In the genomic region with DNA sequence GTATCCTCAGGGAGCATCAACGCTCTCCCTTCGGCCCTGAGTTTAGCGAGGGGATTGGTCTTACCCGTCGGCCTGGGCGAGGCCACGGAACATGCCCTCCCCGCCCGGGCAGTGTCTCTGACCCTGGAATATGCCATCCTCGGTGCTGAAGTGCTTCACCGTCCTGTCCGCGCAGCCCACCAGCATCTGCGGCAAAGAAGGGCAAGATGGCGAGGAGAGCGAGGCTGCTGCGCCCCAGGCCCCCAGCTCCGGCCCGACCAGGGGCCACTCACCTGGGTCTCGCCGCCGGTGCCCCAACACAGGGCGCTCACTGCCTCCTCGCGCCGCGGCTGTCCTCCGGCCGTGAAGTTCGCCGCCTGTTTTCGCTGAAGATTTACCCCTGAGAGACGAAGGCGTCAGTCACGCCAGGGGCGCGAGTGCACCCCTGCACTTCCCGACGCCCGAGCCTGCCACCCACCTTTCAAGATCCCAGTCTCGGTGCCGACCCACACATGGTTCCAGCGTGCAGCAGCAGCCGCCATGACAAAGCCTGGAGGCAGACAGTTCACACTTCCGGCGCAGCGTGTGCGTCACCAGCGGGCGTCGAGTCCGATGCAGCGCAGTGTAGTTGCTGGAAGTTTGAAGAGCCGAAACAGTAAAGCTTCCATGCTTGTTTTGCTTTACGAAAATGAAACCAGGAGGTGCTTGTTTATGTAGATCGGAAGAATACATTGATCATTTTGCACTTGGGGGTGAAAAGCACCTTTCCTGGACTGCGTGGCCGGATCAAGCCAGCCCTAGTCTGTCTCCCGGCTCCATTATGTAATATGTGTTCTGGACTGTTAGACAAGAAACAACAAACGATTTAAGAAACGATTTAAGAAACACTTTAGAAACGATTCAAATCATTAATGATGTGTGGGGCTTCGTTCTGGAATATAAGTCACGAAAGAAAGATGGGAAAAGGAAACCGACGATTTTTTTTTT, we compare ENCODE assay signal across 8 cellular contexts. TPM values are rescaled to one million over a fixed set of nuclear protein-coding genes. Genes with fewer than 3 reads are reported as not detected.
DNase-seq lines count a peak whose midpoint lies in the region; ATAC-seq and TF ChIP-seq lines count a peak whose summit lies in the region.

WDR74 (minus strand) TSS at position 541 of the 966 bp plus-strand sequence; CDS start at position 521, 20 bp downstream.

- H3K4me3 Mint-ChIP-seq in activated T-cell treated with anti-CD3 and anti-CD28 coated beads, Interleukin-2, amount 50 U/mL, for 4 hours = no peak within 1 kb of the TSS

- H3K9me3 Mint-ChIP-seq in activated T-cell treated with anti-CD3 and anti-CD28 coated beads, Interleukin-2, amount 50 U/mL, for 4 hours = no peaks in the 10 kb centered on the region

- TF ChIP-seq CTCF in Panc1 (IDR thresholded peaks at IDR 0.05) = no peak
- peak in 1 of 6 experiments; percentile 20 for TF ChIP-seq CTCF in esophagus squamous epithelium (IDR thresholded peaks at IDR 0.05)

- H3K27me3 ChIP-seq in Panc1 (ENCODE audit: control insufficient read depth, insufficient read depth, low read length) (no peaks in the 10 kb centered on the region), esophagus squamous epithelium (no peaks in the 10 kb centered on the region)

- H3K27me3 Mint-ChIP-seq in activated T-cell treated with anti-CD3 and anti-CD28 coated beads, Interleukin-2, amount 50 U/mL, for 4 hours (ENCODE audit: low read depth) = no peaks in the 10 kb centered on the region

- H3K4me3 ChIP-seq in Panc1 (ENCODE audit: low read depth in 2 of 2, low read length in 2 of 2) = peak within 1 kb of the TSS; percentile 83 to 98
- peak within 1 kb of the TSS; percentile 82 to 93 (median 89) for H3K4me3 ChIP-seq in esophagus squamous epithelium

- BruUV-seq in Panc1 (replicated peaks; lab: Mats Ljungman, UMichigan) = no TSS peak

- peaks cover 32% of the 10 kb centered on the region for H3K4me1 Mint-ChIP-seq in activated T-cell treated with anti-CD3 and anti-CD28 coated beads, Interleukin-2, amount 50 U/mL, for 4 hours (ENCODE audit: low read depth)

- H3K4me1 ChIP-seq in Panc1 (ENCODE audit: control insufficient read depth, insufficient read depth, low read length) (peaks cover 12% of the 10 kb centered on the region), esophagus squamous epithelium (peaks cover 17 to 58% (median 23%) of the 10 kb centered on the region in 3 donors)

- CTCF ChIA-PET in Panc1 (lab: Charles Lee) = no interaction called here

- peaks cover 27% of the 10 kb centered on the region for H3K36me3 Mint-ChIP-seq in activated T-cell treated with anti-CD3 and anti-CD28 coated beads, Interleukin-2, amount 50 U/mL, for 4 hours (ENCODE audit: insufficient read depth)

- peak in 3 of 4 donors; percentile 41 to 94 (median 73) for TF ChIP-seq POLR2A in esophagus squamous epithelium (IDR thresholded peaks at IDR 0.05)

- in situ Hi-C loops in Panc1 (cut with HindIII; ENCODE audit: low pct_unique_long_range_greater_than_20kb, low sequenced_read_pairs) = no loop called here

- peak within 1 kb of the TSS; percentile 79 for H3K27ac ChIP-seq in KOPT-K1 (ENCODE audit: low read depth, low read length, poor library complexity, severe bottlenecking)
- peak within 1 kb of the TSS; percentile 94 for H3K27ac ChIP-seq in Panc1 (ENCODE audit: low read length)
- peak within 1 kb of the TSS; percentile 95 to 99 (median 98) for H3K27ac ChIP-seq in esophagus squamous epithelium

- no peaks in the 10 kb centered on the region for H3K9me3 ChIP-seq in KOPT-K1 (ENCODE audit: insufficient read depth, low read length, poor library complexity, severe bottlenecking)
- no peaks in the 10 kb centered on the region for H3K9me3 ChIP-seq in Panc1 (ENCODE audit: control insufficient read depth, insufficient read depth, low read depth, low read length)
- no peaks in the 10 kb centered on the region for H3K9me3 ChIP-seq in esophagus squamous epithelium

- ATAC-seq in GM21717 (IDR thresholded peaks at IDR 0.05; ENCODE audit: unreplicated experiment) (peak; percentile 39), Panc1 (peak; percentile 65)
- ATAC-seq in activated T-cell treated with anti-CD3 and anti-CD28 coated beads, Interleukin-2, amount 50 U/mL, for 4 hours = peak; percentile 43 to 46

- intact Hi-C loops in Panc1 (cut with micrococcal nuclease; ENCODE audit: unreplicated experiment) (no loop called here), esophagus squamous epithelium (cut with DNase I) (no loop called here)

- 0 to 1% methylated on average over 27 to 43 of the region's 66 CpGs for WGBS in esophagus squamous epithelium, 2 donors

- DNase-seq in DMS53 treated with DMSO at 0.1 percent for 48 hours (lab: John Stamatoyannopoulos, UW; ENCODE audit: unreplicated experiment) (peak; percentile 86), Panc1 (ENCODE audit: low read depth, low spot score) (peak; percentile 72), esophagus squamous epithelium (lab: John Stamatoyannopoulos, UW) (peak; percentile 57), myocyte (ENCODE audit: low read depth) (peak; percentile 93)
- peak; percentile 89 for DNase-seq in activated T-cell treated with anti-CD3 and anti-CD28 coated beads, Interleukin-2, amount 50 U/mL, for 4 hours
- DNase-seq in stimulated activated CD8-positive, alpha-beta memory T cell treated with anti-CD3 and anti-CD28 coated beads, Interleukin-7, amount 100 ng/mL, for 48 hours (ENCODE audit: extremely low read depth in 1 of 2, low read depth in 1 of 2) = peak; percentile 81 to 86

- POLR2A ChIA-PET in Panc1 (lab: Charles Lee) = interaction anchor here (0.5 to 2.3 kb wide), 7 partner anchors 7 to 96 kb away, joined by 3 to 19 read pairs (median 6); partner anchors contain the start of genes STX5 and TEX54

- H3K36me3 ChIP-seq in KOPT-K1 (ENCODE audit: insufficient read depth, low read length) (peaks cover 37% of the 10 kb centered on the region), Panc1 (ENCODE audit: control insufficient read depth, insufficient read depth, low read length) (peaks cover 5% of the 10 kb centered on the region; the same call in 1 of the 2 replicates), esophagus squamous epithelium (peaks cover 0 to 24% (median 16%) of the 10 kb centered on the region in 3 donors)

RNA-seq across cellular contexts. Expression of gene WDR74, which starts in this region (rescaled TPM):
- total RNA-seq in Panc1 (2021; ENCODE audit: unreplicated experiment) = 62.9 TPM
- 70.2 TPM for polyA plus RNA-seq in Panc1 (2012; ENCODE audit: insufficient read length)
- total RNA-seq in activated T-cell treated with anti-CD3 and anti-CD28 coated beads, Interleukin-2, amount 50 U/mL, for 4 hours = 100 to 1,000 TPM; 228 to 254 (median 235) TPM
- total RNA-seq in esophagus squamous epithelium = 10 to 100 TPM; 31.7 to 74.0 (median 44.3) TPM
- 37.9 and 48.1 TPM in 2 replicates for total RNA-seq in myocyte
- polyA plus RNA-seq in myocyte (2012) = 39.2 TPM

Comparison
In these comparisons a context has a peak if more than half of its experiments do, and no peak if none do; other contexts are left out.
1. Peak in every context shown above with its lines: DNase-seq, ATAC-seq, H3K4me3 ChIP-seq and H3K27ac ChIP-seq.